ENCODE assay signal across 3 cellular contexts in genomic region chr5:135920199-135920598, GRCh38. TPM values are rescaled to one million over a fixed set of nuclear protein-coding genes. Genes with fewer than 3 reads are reported as not detected.
"Had no signal": no experiment of that assay in that cellular context is flagged by ENCODE, and none has a peak within 500 bp of the region (broad histone marks: within the 10 kb centered on the region; RNA-seq: fewer than 3 reads in every experiment).

No MANE protein-coding gene starts in this region.

- DNase-seq: GDM1, GF-D8 had no signal

- ATAC-seq: GM12878 had no signal

- H3K4me3 ChIP-seq: GM12878 had no signal

RNA-seq across cellular contexts. Expression of gene IL9, which starts 24.6 kb away (rescaled TPM):
- total RNA-seq: GM12878 had no signal
- polyA plus RNA-seq: GM12878 had no signal

RNA-seq across cellular contexts. Expression of gene LECT2, which starts 34.6 kb away (rescaled TPM):
- total RNA-seq: GM12878 had no signal
- polyA plus RNA-seq: GM12878 had no signal
